ENCODE assay signal across 1 cellular context in the genomic region with DNA sequence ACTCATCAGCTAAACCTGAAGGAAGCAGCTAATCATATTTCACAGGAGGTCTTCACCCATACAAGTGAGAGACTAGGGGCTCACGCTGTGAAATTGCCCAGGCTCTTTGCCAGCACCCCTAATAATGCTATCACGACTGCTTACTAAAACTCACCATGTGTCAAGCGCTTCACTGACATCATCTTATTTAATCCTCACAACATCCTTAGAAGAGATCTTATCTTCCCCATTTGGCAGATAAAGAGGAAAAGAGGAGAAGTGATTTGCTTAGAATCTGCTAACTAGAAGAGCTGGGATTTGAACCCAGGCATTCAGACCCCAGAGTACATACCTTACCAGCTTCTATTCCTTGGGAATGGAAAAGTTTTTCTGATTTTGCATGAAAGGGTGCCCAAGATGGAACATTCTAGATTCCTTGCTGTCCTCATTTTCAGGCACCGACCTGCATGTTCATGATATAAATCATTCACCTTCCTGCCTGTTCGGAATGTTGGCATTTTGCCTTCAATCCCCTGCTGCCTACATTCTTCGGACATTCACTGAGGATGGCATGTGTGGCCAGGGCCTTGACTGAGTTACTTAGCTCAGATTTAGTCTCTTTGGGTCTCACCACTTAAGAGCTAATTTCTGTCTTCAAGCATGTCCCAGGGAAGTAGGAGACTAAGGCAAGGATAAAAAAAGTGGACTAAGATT.
TF ChIP-seq lines count a peak whose summit lies in the region.

No MANE protein-coding gene starts in this region.

TF ChIP-seq in IMR-90, 13 proteins besides CTCF, POLR2A, EP300 and RAD21 (continued from another document):
- TF ChIP-seq, protein P1, sequence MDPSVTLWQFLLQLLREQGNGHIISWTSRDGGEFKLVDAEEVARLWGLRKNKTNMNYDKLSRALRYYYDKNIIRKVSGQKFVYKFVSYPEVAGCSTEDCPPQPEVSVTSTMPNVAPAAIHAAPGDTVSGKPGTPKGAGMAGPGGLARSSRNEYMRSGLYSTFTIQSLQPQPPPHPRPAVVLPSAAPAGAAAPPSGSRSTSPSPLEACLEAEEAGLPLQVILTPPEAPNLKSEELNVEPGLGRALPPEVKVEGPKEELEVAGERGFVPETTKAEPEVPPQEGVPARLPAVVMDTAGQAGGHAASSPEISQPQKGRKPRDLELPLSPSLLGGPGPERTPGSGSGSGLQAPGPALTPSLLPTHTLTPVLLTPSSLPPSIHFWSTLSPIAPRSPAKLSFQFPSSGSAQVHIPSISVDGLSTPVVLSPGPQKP (IDR thresholded peaks at IDR 0.05; ENCODE audit: borderline replicate concordance, low read depth, low read length), result no peak
- no peak for TF ChIP-seq FOS (IDR thresholded peaks at IDR 0.05; ENCODE audit: low read depth, low read length)
- no peak for TF ChIP-seq SMC3 (IDR thresholded peaks at IDR 0.05; ENCODE audit: low read depth, low read length)
- no peak for TF ChIP-seq CEBPB (IDR thresholded peaks at IDR 0.05; ENCODE audit: low read depth, low read length)
- no peak for TF ChIP-seq NFE2L2 (IDR thresholded peaks at IDR 0.05; ENCODE audit: low read depth, low read length)
- no peak for TF ChIP-seq RFX5 (IDR thresholded peaks at IDR 0.05; ENCODE audit: low read depth, low read length)
- TF ChIP-seq BHLHE40 (IDR thresholded peaks at IDR 0.05; ENCODE audit: low read depth, low read length), result no peak
